Comparison of ENCODE assay signal across 1 cellular context in the genomic region with DNA sequence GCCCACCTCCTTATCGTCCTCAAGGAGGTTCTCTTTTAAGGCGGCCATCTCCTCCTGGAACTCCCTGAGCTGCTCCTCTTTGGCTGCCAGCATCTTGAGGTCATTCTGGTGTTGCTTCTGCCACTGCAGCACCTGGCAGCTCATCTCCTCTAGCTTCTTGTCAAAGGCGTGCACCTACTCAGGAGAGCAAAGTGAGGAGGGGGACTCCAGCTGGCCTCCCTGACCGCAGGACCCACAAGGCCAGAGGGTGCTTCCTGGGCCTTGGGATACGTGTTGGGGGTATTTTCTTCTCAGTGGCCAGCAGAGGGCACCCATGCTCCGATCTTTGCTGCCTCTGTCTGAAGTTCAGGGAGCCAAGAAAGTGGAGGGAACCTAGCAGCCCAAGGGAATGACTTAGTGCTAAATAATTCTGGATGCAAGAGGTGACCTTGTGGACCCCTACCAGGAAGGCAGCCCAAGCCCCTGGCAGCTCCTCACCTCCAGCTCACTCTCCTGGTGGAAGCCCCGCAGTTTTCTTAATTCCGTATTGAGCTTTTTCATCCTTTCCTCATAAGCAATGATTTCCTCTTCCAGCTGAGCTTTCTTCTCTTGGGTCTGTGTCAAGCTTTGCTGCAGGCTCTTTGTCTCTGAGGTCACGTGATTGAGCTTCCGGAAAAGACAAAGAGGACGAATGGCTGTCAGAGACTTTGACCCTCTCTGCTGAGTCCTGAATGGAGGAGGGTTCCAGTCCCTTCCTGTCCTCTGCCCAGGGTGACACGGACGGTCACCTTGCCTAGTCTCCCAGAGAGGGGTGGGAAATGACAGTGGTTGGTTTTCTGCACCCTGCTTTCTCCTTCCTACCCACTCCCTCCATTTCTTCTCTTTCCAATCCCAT.
TF ChIP-seq lines count a peak whose summit lies in the region.

No MANE protein-coding gene starts in this region.

TF ChIP-seq in neural cell, 6 proteins besides CTCF, POLR2A, EP300 and RAD21:
- TF ChIP-seq, protein P1, sequence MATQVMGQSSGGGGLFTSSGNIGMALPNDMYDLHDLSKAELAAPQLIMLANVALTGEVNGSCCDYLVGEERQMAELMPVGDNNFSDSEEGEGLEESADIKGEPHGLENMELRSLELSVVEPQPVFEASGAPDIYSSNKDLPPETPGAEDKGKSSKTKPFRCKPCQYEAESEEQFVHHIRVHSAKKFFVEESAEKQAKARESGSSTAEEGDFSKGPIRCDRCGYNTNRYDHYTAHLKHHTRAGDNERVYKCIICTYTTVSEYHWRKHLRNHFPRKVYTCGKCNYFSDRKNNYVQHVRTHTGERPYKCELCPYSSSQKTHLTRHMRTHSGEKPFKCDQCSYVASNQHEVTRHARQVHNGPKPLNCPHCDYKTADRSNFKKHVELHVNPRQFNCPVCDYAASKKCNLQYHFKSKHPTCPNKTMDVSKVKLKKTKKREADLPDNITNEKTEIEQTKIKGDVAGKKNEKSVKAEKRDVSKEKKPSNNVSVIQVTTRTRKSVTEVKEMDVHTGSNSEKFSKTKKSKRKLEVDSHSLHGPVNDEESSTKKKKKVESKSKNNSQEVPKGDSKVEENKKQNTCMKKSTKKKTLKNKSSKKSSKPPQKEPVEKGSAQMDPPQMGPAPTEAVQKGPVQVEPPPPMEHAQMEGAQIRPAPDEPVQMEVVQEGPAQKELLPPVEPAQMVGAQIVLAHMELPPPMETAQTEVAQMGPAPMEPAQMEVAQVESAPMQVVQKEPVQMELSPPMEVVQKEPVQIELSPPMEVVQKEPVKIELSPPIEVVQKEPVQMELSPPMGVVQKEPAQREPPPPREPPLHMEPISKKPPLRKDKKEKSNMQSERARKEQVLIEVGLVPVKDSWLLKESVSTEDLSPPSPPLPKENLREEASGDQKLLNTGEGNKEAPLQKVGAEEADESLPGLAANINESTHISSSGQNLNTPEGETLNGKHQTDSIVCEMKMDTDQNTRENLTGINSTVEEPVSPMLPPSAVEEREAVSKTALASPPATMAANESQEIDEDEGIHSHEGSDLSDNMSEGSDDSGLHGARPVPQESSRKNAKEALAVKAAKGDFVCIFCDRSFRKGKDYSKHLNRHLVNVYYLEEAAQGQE (IDR thresholded peaks at IDR 0.05; ENCODE audit: borderline replicate concordance) = peak; percentile 30
- peak; percentile 97 for TF ChIP-seq SMC3 (conservative IDR thresholded peaks at IDR 0.05; ENCODE audit: poor library complexity)
- TF ChIP-seq MXI1 (conservative IDR thresholded peaks at IDR 0.05; ENCODE audit: poor library complexity, severe bottlenecking) = peak; percentile 34
- no peak for TF ChIP-seq TAF1 (IDR thresholded peaks at IDR 0.05; ENCODE audit: low read depth)
- TF ChIP-seq POLR2AphosphoS5 (IDR thresholded peaks at IDR 0.05) = no peak
- TF ChIP-seq EZH2 (IDR thresholded peaks at IDR 0.05; ENCODE audit: borderline replicate concordance, insufficient read depth, low read length, poor library complexity, severe bottlenecking) = no peak
